In the genomic region with DNA sequence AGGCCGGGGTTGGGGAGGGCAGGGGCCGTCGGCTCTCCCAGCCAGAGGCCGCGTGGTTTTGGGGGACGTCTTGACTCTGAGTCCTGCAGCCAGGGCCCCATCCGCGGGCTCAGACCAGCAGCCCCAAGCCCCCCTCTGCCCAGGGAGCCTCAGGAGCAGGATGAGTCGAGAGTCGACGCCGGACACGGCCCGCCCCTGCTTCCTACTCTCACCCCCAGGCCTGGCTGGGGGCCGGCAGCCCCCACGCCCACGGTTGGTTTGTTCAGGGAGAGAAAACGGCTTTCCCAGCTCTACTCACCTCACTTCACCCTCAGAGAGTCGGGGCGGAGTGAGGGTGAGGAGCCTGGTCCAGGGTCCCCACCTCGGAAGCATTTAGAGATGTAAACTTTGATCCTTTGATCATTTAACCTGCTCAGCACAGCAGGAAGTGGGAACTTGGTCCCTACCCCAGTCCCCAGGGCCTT, we compare ENCODE assay signal across 1 cellular context.
TF ChIP-seq lines count a peak whose summit lies in the region.

No MANE protein-coding gene starts in this region.

TF ChIP-seq in HepG2, 621 proteins besides CTCF, POLR2A, EP300 and RAD21 (continued from another document and continues in another):
- TF ChIP-seq, protein P1, sequence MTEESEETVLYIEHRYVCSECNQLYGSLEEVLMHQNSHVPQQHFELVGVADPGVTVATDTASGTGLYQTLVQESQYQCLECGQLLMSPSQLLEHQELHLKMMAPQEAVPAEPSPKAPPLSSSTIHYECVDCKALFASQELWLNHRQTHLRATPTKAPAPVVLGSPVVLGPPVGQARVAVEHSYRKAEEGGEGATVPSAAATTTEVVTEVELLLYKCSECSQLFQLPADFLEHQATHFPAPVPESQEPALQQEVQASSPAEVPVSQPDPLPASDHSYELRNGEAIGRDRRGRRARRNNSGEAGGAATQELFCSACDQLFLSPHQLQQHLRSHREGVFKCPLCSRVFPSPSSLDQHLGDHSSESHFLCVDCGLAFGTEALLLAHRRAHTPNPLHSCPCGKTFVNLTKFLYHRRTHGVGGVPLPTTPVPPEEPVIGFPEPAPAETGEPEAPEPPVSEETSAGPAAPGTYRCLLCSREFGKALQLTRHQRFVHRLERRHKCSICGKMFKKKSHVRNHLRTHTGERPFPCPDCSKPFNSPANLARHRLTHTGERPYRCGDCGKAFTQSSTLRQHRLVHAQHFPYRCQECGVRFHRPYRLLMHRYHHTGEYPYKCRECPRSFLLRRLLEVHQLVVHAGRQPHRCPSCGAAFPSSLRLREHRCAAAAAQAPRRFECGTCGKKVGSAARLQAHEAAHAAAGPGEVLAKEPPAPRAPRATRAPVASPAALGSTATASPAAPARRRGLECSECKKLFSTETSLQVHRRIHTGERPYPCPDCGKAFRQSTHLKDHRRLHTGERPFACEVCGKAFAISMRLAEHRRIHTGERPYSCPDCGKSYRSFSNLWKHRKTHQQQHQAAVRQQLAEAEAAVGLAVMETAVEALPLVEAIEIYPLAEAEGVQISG (CRISPR knock-in tag; IDR thresholded peaks at IDR 0.05) = no peak
- TF ChIP-seq FIP1L1 (IDR thresholded peaks at IDR 0.05; ENCODE audit: borderline replicate concordance, insufficient read depth, low read depth, low read length) (no peak), PHF8 (CRISPR knock-in tag; IDR thresholded peaks at IDR 0.05) (peak; percentile 44; the same call in 1 of the 2 replicates), TOE1 (CRISPR knock-in tag; IDR thresholded peaks at IDR 0.05) (no peak), HNRNPH1 (optimal IDR thresholded peaks at IDR 0.05; ENCODE audit: low read depth, low read length) (peak; percentile 25), PLRG1 (conservative IDR thresholded peaks at IDR 0.05) (no peak), ZNF589 (CRISPR knock-in tag; conservative IDR thresholded peaks at IDR 0.05) (no peak), ZNF773 (CRISPR knock-in tag; IDR thresholded peaks at IDR 0.05; ENCODE audit: borderline replicate concordance) (no peak), RFX5 (IDR thresholded peaks at IDR 0.05; ENCODE audit: low read depth, low read length) (no peak), ZSCAN12 (CRISPR knock-in tag; IDR thresholded peaks at IDR 0.05) (no peak), ZNF501 (CRISPR knock-in tag; IDR thresholded peaks at IDR 0.05) (peak; percentile 57; the same call in 1 of the 2 replicates), SMARCC2 (IDR thresholded peaks at IDR 0.05) (no peak), EHMT2 (IDR thresholded peaks at IDR 0.05; ENCODE audit: borderline replicate concordance, low read depth, low read length) (no peak), NFATC3 (CRISPR knock-in tag; IDR thresholded peaks at IDR 0.05) (no peak), ZSCAN9 (CRISPR knock-in tag; IDR thresholded peaks at IDR 0.05; ENCODE audit: borderline replicate concordance) (no peak), THAP11 (CRISPR knock-in tag; IDR thresholded peaks at IDR 0.05) (0 out of 2 replicates have a peak, but pooled peaks have one; percentile 21), ZNF879 (CRISPR knock-in tag; IDR thresholded peaks at IDR 0.05) (0 out of 2 replicates have a peak, but pooled peaks have one; percentile 25), ZNF598 (CRISPR knock-in tag; IDR thresholded peaks at IDR 0.05; ENCODE audit: borderline replicate concordance) (no peak; the same call in 1 of the 2 replicates), ZNF232 (CRISPR knock-in tag; IDR thresholded peaks at IDR 0.05; ENCODE audit: borderline replicate concordance) (0 out of 2 replicates have a peak, but pooled peaks have one; percentile 44), ZNF766 (CRISPR knock-in tag; IDR thresholded peaks at IDR 0.05; ENCODE audit: borderline replicate concordance) (no peak), DNMT1 (CRISPR knock-in tag; IDR thresholded peaks at IDR 0.05) (no peak), TP53 (CRISPR knock-in tag; conservative IDR thresholded peaks at IDR 0.05) (no peak), IKZF1 (IDR thresholded peaks at IDR 0.05) (no peak), ZNF549 (CRISPR knock-in tag; IDR thresholded peaks at IDR 0.05) (no peak), ZNF652 (CRISPR knock-in tag; IDR thresholded peaks at IDR 0.05; ENCODE audit: borderline replicate concordance, low read depth) (no peak), SIN3A (IDR thresholded peaks at IDR 0.05; ENCODE audit: borderline replicate concordance, low read depth, low read length) (no peak), ZNF44 (CRISPR knock-in tag; IDR thresholded peaks at IDR 0.05) (no peak), NCOA2 (CRISPR knock-in tag; IDR thresholded peaks at IDR 0.05) (no peak), ZNF644 (CRISPR knock-in tag; IDR thresholded peaks at IDR 0.05; ENCODE audit: low read depth) (no peak), ZNF660 (CRISPR knock-in tag; IDR thresholded peaks at IDR 0.05; ENCODE audit: borderline replicate concordance, low read depth) (no peak), MIXL1 (CRISPR knock-in tag; IDR thresholded peaks at IDR 0.05) (no peak), ZNF205 (CRISPR knock-in tag; IDR thresholded peaks at IDR 0.05) (0 out of 2 replicates have a peak, but pooled peaks have one; percentile 27), ZNF234 (CRISPR knock-in tag; conservative IDR thresholded peaks at IDR 0.05) (no peak), STAG1 (CRISPR knock-in tag; IDR thresholded peaks at IDR 0.05) (no peak), ZMYM3 (CRISPR knock-in tag; IDR thresholded peaks at IDR 0.05) (no peak), CHCHD3 (CRISPR knock-in tag; IDR thresholded peaks at IDR 0.05) (no peak), NBN (conservative IDR thresholded peaks at IDR 0.05) (no peak), RBM22 (optimal IDR thresholded peaks at IDR 0.05; ENCODE audit: low read length) (peak; percentile 73), RXRB (CRISPR knock-in tag; IDR thresholded peaks at IDR 0.05; ENCODE audit: borderline replicate concordance) (peak; percentile 29), ZNF30 (CRISPR knock-in tag; IDR thresholded peaks at IDR 0.05) (no peak), ZNF3 (CRISPR knock-in tag; IDR thresholded peaks at IDR 0.05) (no peak), ISL2 (CRISPR knock-in tag; IDR thresholded peaks at IDR 0.05) (no peak), POLR2AphosphoS5 (IDR thresholded peaks at IDR 0.05; ENCODE audit: low read depth, low read length) (peak; percentile 73), KLF6 (CRISPR knock-in tag; IDR thresholded peaks at IDR 0.05) (no peak)
- TF ChIP-seq, protein P2, sequence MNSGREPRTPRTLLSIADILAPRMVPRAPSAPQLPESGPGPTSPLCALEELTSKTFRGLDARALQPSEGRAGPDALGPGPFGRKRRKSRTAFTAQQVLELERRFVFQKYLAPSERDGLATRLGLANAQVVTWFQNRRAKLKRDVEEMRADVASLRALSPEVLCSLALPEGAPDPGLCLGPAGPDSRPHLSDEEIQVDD (CRISPR knock-in tag; IDR thresholded peaks at IDR 0.05; ENCODE audit: borderline replicate concordance) = no peak
- TF ChIP-seq, protein P3, sequence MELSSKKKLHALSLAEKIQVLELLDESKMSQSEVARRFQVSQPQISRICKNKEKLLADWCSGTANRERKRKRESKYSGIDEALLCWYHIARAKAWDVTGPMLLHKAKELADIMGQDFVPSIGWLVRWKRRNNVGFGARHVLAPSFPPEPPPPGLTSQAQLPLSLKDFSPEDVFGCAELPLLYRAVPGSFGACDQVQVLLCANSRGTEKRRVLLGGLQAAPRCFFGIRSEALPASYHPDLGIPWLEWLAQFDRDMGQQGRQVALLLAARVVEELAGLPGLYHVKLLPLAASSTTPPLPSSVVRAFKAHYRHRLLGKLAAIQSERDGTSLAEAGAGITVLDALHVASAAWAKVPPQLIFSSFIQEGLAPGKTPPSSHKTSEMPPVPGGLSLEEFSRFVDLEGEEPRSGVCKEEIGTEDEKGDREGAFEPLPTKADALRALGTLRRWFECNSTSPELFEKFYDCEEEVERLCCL (CRISPR knock-in tag; IDR thresholded peaks at IDR 0.05; ENCODE audit: borderline replicate concordance) = no peak
- TF ChIP-seq, protein P4, sequence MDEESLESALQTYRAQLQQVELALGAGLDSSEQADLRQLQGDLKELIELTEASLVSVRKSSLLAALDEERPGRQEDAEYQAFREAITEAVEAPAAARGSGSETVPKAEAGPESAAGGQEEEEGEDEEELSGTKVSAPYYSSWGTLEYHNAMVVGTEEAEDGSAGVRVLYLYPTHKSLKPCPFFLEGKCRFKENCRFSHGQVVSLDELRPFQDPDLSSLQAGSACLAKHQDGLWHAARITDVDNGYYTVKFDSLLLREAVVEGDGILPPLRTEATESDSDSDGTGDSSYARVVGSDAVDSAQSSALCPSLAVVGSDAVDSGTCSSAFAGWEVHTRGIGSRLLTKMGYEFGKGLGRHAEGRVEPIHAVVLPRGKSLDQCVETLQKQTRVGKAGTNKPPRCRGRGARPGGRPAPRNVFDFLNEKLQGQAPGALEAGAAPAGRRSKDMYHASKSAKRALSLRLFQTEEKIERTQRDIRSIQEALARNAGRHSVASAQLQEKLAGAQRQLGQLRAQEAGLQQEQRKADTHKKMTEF (CRISPR knock-in tag; IDR thresholded peaks at IDR 0.05) = no peak; the same call in 1 of the 2 replicates
- TF ChIP-seq, protein P5, sequence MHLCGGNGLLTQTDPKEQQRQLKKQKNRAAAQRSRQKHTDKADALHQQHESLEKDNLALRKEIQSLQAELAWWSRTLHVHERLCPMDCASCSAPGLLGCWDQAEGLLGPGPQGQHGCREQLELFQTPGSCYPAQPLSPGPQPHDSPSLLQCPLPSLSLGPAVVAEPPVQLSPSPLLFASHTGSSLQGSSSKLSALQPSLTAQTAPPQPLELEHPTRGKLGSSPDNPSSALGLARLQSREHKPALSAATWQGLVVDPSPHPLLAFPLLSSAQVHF (CRISPR knock-in tag; IDR thresholded peaks at IDR 0.05) = no peak
- TF ChIP-seq, protein P6, sequence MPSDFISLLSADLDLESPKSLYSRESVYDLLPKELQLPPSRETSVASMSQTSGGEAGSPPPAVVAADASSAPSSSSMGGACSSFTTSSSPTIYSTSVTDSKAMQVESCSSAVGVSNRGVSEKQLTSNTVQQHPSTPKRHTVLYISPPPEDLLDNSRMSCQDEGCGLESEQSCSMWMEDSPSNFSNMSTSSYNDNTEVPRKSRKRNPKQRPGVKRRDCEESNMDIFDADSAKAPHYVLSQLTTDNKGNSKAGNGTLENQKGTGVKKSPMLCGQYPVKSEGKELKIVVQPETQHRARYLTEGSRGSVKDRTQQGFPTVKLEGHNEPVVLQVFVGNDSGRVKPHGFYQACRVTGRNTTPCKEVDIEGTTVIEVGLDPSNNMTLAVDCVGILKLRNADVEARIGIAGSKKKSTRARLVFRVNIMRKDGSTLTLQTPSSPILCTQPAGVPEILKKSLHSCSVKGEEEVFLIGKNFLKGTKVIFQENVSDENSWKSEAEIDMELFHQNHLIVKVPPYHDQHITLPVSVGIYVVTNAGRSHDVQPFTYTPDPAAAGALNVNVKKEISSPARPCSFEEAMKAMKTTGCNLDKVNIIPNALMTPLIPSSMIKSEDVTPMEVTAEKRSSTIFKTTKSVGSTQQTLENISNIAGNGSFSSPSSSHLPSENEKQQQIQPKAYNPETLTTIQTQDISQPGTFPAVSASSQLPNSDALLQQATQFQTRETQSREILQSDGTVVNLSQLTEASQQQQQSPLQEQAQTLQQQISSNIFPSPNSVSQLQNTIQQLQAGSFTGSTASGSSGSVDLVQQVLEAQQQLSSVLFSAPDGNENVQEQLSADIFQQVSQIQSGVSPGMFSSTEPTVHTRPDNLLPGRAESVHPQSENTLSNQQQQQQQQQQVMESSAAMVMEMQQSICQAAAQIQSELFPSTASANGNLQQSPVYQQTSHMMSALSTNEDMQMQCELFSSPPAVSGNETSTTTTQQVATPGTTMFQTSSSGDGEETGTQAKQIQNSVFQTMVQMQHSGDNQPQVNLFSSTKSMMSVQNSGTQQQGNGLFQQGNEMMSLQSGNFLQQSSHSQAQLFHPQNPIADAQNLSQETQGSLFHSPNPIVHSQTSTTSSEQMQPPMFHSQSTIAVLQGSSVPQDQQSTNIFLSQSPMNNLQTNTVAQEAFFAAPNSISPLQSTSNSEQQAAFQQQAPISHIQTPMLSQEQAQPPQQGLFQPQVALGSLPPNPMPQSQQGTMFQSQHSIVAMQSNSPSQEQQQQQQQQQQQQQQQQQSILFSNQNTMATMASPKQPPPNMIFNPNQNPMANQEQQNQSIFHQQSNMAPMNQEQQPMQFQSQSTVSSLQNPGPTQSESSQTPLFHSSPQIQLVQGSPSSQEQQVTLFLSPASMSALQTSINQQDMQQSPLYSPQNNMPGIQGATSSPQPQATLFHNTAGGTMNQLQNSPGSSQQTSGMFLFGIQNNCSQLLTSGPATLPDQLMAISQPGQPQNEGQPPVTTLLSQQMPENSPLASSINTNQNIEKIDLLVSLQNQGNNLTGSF (CRISPR knock-in tag; IDR thresholded peaks at IDR 0.05) = no peak
- TF ChIP-seq, protein P7, sequence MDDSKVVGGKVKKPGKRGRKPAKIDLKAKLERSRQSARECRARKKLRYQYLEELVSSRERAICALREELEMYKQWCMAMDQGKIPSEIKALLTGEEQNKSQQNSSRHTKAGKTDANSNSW (CRISPR knock-in tag; IDR thresholded peaks at IDR 0.05; ENCODE audit: borderline replicate concordance) = no peak
- TF ChIP-seq, protein P8, sequence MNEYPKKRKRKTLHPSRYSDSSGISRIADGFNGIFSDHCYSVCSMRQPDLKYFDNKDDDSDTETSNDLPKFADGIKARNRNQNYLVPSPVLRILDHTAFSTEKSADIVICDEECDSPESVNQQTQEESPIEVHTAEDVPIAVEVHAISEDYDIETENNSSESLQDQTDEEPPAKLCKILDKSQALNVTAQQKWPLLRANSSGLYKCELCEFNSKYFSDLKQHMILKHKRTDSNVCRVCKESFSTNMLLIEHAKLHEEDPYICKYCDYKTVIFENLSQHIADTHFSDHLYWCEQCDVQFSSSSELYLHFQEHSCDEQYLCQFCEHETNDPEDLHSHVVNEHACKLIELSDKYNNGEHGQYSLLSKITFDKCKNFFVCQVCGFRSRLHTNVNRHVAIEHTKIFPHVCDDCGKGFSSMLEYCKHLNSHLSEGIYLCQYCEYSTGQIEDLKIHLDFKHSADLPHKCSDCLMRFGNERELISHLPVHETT (CRISPR knock-in tag; conservative IDR thresholded peaks at IDR 0.05) = no peak
- TF ChIP-seq, protein P9, sequence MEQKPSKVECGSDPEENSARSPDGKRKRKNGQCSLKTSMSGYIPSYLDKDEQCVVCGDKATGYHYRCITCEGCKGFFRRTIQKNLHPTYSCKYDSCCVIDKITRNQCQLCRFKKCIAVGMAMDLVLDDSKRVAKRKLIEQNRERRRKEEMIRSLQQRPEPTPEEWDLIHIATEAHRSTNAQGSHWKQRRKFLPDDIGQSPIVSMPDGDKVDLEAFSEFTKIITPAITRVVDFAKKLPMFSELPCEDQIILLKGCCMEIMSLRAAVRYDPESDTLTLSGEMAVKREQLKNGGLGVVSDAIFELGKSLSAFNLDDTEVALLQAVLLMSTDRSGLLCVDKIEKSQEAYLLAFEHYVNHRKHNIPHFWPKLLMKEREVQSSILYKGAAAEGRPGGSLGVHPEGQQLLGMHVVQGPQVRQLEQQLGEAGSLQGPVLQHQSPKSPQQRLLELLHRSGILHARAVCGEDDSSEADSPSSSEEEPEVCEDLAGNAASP (CRISPR knock-in tag; IDR thresholded peaks at IDR 0.05; ENCODE audit: borderline replicate concordance) = peak; percentile 80
